Comparison of ENCODE assay signal across 18 cellular contexts in genomic region chr11:17934194-17934593, GRCh38.
"Had no signal": no experiment of that assay in that cellular context is flagged by ENCODE, and none has a peak within 500 bp of the region (broad histone marks: within the 10 kb centered on the region; RNA-seq: fewer than 3 reads in every experiment).

No MANE protein-coding gene starts in this region.

- DNase-seq: activated CD4-positive, alpha-beta T cell treated with anti-CD3 and anti-CD28 coated beads for 4 hours; activated CD8-positive, alpha-beta memory T cell treated with anti-CD3 and anti-CD28 coated beads, Interleukin-2, amount 50 U/mL, for 4 hours; activated CD8-positive, alpha-beta T cell treated with anti-CD3 and anti-CD28 coated beads for 36 hours; activated gamma-delta T cell treated with Interleukin-2 at 50 U/mL for 16 hours; activated naive CD4-positive, alpha-beta T cell treated with anti-CD3 and anti-CD28 coated beads, Interleukin-2, amount 10 ng/mL, durations not matched to agents 7 days and 5 days; activated naive CD8-positive, alpha-beta T cell treated with anti-CD3 and anti-CD28 coated beads for 36 hours; activated T-cell treated with anti-CD3 and anti-CD28 coated beads, Interleukin-2, amount 50 U/mL, for 72 hours; anterior cingulate cortex; cerebellar nuclear complex; NCI-H1092; NCI-H1436 treated with DMSO at 0.1 percent for 48 hours; NCI-H2029; NCI-H2227 treated with DMSO at 0.1 percent for 48 hours; NCI-H446 treated with DMSO at 0.1 percent for 48 hours; NCI-H524 treated with DMSO at 0.1 percent for 48 hours; PC-3; SHP77 had no signal

- ATAC-seq: activated CD4-positive, CD25-positive, alpha-beta regulatory T cell treated with anti-CD3 and anti-CD28 coated beads, Interleukin-2, amount 50 U/mL, for 24 hours; activated CD8-positive, alpha-beta T cell treated with anti-CD3 and anti-CD28 coated beads for 36 hours; activated T-cell treated with anti-CD3 and anti-CD28 coated beads, Interleukin-2, amount 50 U/mL, for 72 hours; PC-3 had no signal
